Comparison of ENCODE assay signal across 28 cellular contexts in the genomic region with DNA sequence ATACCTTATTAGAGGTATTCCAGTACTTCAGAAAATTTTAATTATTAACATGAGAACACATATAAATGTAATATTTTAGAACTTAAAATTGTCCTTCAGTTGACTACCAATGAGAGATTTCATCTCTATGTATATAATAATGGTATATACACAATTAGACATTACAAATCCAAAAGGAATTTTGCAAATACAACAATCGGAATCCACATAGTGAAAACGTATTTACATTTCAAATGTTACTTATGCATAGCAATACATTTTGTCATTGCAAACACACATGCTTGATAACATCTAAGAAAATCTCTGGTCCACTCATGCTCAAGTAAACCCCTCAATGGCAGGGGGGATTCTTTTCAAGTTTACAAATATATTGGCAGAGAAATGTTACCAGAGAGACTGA.
"Had no signal": no experiment of that assay in that cellular context is flagged by ENCODE, and none has a peak within 500 bp of the region (broad histone marks: within the 10 kb centered on the region; RNA-seq: fewer than 3 reads in every experiment).

No MANE protein-coding gene starts in this region.

- H3K9me3 ChIP-seq: colonic mucosa, gastrocnemius medialis, neutrophil, right lobe of liver, suprapubic skin, transverse colon, upper lobe of right lung, uterus had no signal

- H3K9me3 Mint-ChIP-seq: endodermal cell had no signal

- H3K27me3 ChIP-seq: colonic mucosa, gastrocnemius medialis, left lung, neutrophil, right lobe of liver, suprapubic skin, transverse colon, upper lobe of right lung, uterus had no signal

- H3K36me3 ChIP-seq: colonic mucosa, gastrocnemius medialis, left lung, neutrophil, right lobe of liver, suprapubic skin, transverse colon, upper lobe of right lung, uterus had no signal

- H2AFZ ChIP-seq: parathyroid adenoma had no signal

- H3K27ac ChIP-seq: colonic mucosa, epithelial cell of prostate, gastrocnemius medialis, left lung, neutrophil, parathyroid adenoma, right lobe of liver, suprapubic skin, transverse colon, upper lobe of right lung, uterus had no signal

- H3K79me2 ChIP-seq: parathyroid adenoma had no signal

- H3K4me1 ChIP-seq: colonic mucosa, gastrocnemius medialis, left lung, parathyroid adenoma, right lobe of liver, suprapubic skin, transverse colon, upper lobe of right lung, uterus had no signal

- H3K4me1 Mint-ChIP-seq: endodermal cell; neural crest cell; stimulated activated naive CD8-positive, alpha-beta T cell treated with anti-CD3 and anti-CD28 coated beads, Interleukin-15, amount 100 ng/mL, for 72 hours had no signal

- H3K4me3 ChIP-seq: colonic mucosa, gastrocnemius medialis, left lung, right lobe of liver, smooth muscle cell, suprapubic skin, transverse colon, upper lobe of right lung, uterus had no signal

- H3K27me3 Mint-ChIP-seq: dendritic cell treated with granulocyte-macrophage colony-stimulating factor and Interleukin-4, amounts not matched to agents 40 ng/mL and 50 ng/mL, for 4 days; natural killer cell treated with Interleukin-12 subunit alpha and Interleukin-12 subunit beta and Interleukin-15 and Interleukin-18, amount 100 ng/mL, for 72 hours; progenitor cell of endocrine pancreas; stimulated activated naive CD8-positive, alpha-beta T cell treated with anti-CD3 and anti-CD28 coated beads, Interleukin-15, amount 100 ng/mL, for 72 hours had no signal

- H3K4me3 Mint-ChIP-seq: dendritic cell treated with granulocyte-macrophage colony-stimulating factor and Interleukin-4, amounts not matched to agents 40 ng/mL and 50 ng/mL, for 4 days; endodermal cell; natural killer cell treated with Interleukin-12 subunit alpha and Interleukin-12 subunit beta and Interleukin-15 and Interleukin-18, amount 100 ng/mL, for 72 hours; neural crest cell; stimulated activated naive CD8-positive, alpha-beta T cell treated with anti-CD3 and anti-CD28 coated beads, Interleukin-15, amount 100 ng/mL, for 72 hours had no signal

- H3K27ac Mint-ChIP-seq: dendritic cell treated with granulocyte-macrophage colony-stimulating factor and Interleukin-4, amounts not matched to agents 40 ng/mL and 50 ng/mL, for 4 days; endodermal cell; natural killer cell treated with Interleukin-12 subunit alpha and Interleukin-12 subunit beta and Interleukin-15 and Interleukin-18, amount 100 ng/mL, for 72 hours; progenitor cell of endocrine pancreas; stimulated activated naive CD8-positive, alpha-beta T cell treated with anti-CD3 and anti-CD28 coated beads, Interleukin-15, amount 100 ng/mL, for 72 hours had no signal

- DNase-seq: colonic mucosa; effector CD8-positive, alpha-beta T cell; endodermal cell; foreskin fibroblast; gastrocnemius medialis; head of caudate nucleus; left cardiac atrium; left lung; right lobe of liver; stimulated activated CD4-positive, alpha-beta T cell treated with anti-CD3 and anti-CD28 coated beads, Interleukin-12 subunit alpha, Interleukin-12 subunit beta, amount 100 ng/mL, for 4 hours; stimulated activated CD4-positive, alpha-beta T cell treated with anti-CD3 and anti-CD28 coated beads, Interleukin-1b, Interleukin-23, amount 100 ng/mL, for 48 hours; stimulated activated CD4-positive, alpha-beta T cell treated with anti-CD3 and anti-CD28 coated beads, Interleukin-4, amount 100 ng/mL, for 1 hour; stimulated activated CD8-positive, alpha-beta memory T cell treated with anti-CD3 and anti-CD28 coated beads, Interleukin-4, amount 100 ng/mL, for 48 hours; stimulated activated naive CD4-positive, alpha-beta T cell; stimulated activated naive CD8-positive, alpha-beta T cell treated with anti-CD3 and anti-CD28 coated beads, Interleukin-15, amount 100 ng/mL, for 72 hours; transverse colon; upper lobe of right lung; uterus had no signal

- H3K9ac ChIP-seq: parathyroid adenoma had no signal

- ATAC-seq: esophagus mucosa; gastrocnemius medialis; left cardiac atrium; left lung; natural killer cell treated with Interleukin-12 subunit alpha and Interleukin-12 subunit beta and Interleukin-15 and Interleukin-18, amount 100 ng/mL, for 72 hours; right lobe of liver; stimulated activated naive CD8-positive, alpha-beta T cell treated with anti-CD3 and anti-CD28 coated beads, Interleukin-15, amount 100 ng/mL, for 72 hours; upper lobe of right lung had no signal

- H3K4me2 ChIP-seq: smooth muscle cell had no signal
